In genomic region chr20:6053064-6053775, GRCh38 we compare ENCODE assay signal across 1 cellular context.
TF ChIP-seq lines count a peak whose summit lies in the region.

No MANE protein-coding gene starts in this region.

TF ChIP-seq in H1, 55 proteins besides CTCF, POLR2A, EP300 and RAD21 (continued from another document):
- TF ChIP-seq CHD7 (IDR thresholded peaks at IDR 0.05; ENCODE audit: insufficient replicate concordance, low read length) (no peak), TAF7 (optimal IDR thresholded peaks at IDR 0.05; ENCODE audit: borderline replicate concordance, low read depth, low read length) (no peak), CHD2 (IDR thresholded peaks at IDR 0.05; ENCODE audit: low read length) (no peak), SIX5 (IDR thresholded peaks at IDR 0.05; ENCODE audit: low read depth, low read length) (no peak), GABPA (IDR thresholded peaks at IDR 0.05; ENCODE audit: borderline replicate concordance, insufficient read depth, low read length) (no peak), ATF2 (IDR thresholded peaks at IDR 0.05; ENCODE audit: low read length) (no peak), CREB1 (IDR thresholded peaks at IDR 0.05) (no peak), SUZ12 (IDR thresholded peaks at IDR 0.05; ENCODE audit: low read length) (no peak), JUN (IDR thresholded peaks at IDR 0.05; ENCODE audit: low read depth, low read length) (no peak), YY1 (IDR thresholded peaks at IDR 0.05; ENCODE audit: low read depth, low read length) (no peak), RBBP5 (IDR thresholded peaks at IDR 0.05; ENCODE audit: borderline replicate concordance, low read depth, low read length) (no peak), BCL11A (IDR thresholded peaks at IDR 0.05; ENCODE audit: low read depth in 2 of 2, low read length in 2 of 2) (no peak), KDM1A (IDR thresholded peaks at IDR 0.05; ENCODE audit: borderline replicate concordance, low read length) (no peak), RNF2 (IDR thresholded peaks at IDR 0.05; ENCODE audit: borderline replicate concordance, low read depth, low read length, missing control alignments, poor library complexity, severe bottlenecking) (no peak), CTBP2 (IDR thresholded peaks at IDR 0.05; ENCODE audit: borderline replicate concordance, insufficient read depth, insufficient read length, low read length) (no peak), KDM5A (IDR thresholded peaks at IDR 0.05; ENCODE audit: low read length) (no peak), POU5F1 (IDR thresholded peaks at IDR 0.05; ENCODE audit: low read depth, low read length) (no peak), CHD1 (IDR thresholded peaks at IDR 0.05; ENCODE audit: low read depth, low read length) (no peak)
